ENCODE assay signal across 1 cellular context in the genomic region with DNA sequence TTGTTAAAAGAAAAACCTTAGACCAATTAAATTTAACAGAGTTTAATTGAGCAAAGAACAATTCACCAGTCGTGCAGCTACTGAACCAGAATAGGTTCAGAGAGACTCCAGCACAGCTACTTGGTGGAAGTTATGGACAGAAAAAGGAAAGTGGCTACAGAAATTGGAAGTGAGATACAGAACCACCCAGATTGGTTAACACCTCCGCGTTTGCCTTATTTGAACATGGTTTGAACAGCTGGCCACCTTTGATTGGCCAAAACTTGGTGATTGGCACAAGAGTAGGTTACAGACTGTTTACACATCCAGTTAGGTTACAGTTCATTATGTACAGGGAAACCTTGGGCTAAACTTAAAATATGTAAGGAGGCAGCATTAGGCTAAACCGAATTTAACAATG.
TF ChIP-seq lines count a peak whose summit lies in the region.

No MANE protein-coding gene starts in this region.

TF ChIP-seq in K562, 482 proteins besides CTCF, POLR2A, EP300 and RAD21:
- no peak for TF ChIP-seq ZNF280A (IDR thresholded peaks at IDR 0.05; ENCODE audit: low read depth, partially characterized antibody)
- TF ChIP-seq, protein P1, sequence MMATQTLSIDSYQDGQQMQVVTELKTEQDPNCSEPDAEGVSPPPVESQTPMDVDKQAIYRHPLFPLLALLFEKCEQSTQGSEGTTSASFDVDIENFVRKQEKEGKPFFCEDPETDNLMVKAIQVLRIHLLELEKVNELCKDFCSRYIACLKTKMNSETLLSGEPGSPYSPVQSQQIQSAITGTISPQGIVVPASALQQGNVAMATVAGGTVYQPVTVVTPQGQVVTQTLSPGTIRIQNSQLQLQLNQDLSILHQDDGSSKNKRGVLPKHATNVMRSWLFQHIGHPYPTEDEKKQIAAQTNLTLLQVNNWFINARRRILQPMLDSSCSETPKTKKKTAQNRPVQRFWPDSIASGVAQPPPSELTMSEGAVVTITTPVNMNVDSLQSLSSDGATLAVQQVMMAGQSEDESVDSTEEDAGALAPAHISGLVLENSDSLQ (IDR thresholded peaks at IDR 0.05): peak; percentile 80
